8 cellular contexts compared by ENCODE assay signal in the genomic region with DNA sequence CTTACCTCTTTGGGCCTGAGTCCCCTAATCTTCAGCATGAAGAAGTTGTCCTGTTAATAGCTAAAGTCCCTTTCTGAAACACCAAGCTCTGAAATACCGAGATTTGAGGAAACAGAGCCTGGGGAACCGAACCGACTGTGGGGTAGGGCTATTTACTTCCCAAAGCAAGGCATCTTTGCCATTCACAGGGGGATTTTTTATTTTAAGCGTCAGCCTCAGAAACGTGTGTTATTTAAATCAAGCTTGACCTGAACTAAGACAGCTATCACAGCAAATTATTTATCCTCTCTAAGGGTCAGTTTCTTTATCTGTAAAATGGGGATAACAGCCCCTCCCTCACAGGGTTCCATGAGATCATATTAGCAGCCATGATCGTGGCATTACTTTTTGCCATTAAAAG. TPM values are rescaled to one million over a fixed set of nuclear protein-coding genes. Genes with fewer than 3 reads are reported as not detected.
A peak's percentile ranks its signal among the peaks of the same experiment; 100 is the strongest.
DNase-seq lines count a peak whose midpoint lies in the region; ATAC-seq and TF ChIP-seq lines count a peak whose summit lies in the region.

No MANE protein-coding gene starts in this region.

- H3K9me3 Mint-ChIP-seq in activated T-helper 2 cell treated with anti-CD3 and anti-CD28 coated beads, Interferon-gamma antibody, Interleukin-2, Interleukin-4, amounts not matched to agents 10 μg/mL and 5 μg/mL and 100 μg/mL, durations not matched to agents 14 hours and 24 hours and 36 hours: no peaks in the 10 kb centered on the region

- in situ Hi-C loops in KBM-7 (cut with MboI; ENCODE audit: low pct_unique_long_range_greater_than_20kb, low sequenced_read_pairs): no loop called here

- no peak for TF ChIP-seq CTCF in stomach (IDR thresholded peaks at IDR 0.05)

- peaks cover 4% of the 10 kb centered on the region for H3K27me3 Mint-ChIP-seq in activated T-helper 2 cell treated with anti-CD3 and anti-CD28 coated beads, Interferon-gamma antibody, Interleukin-2, Interleukin-4, amounts not matched to agents 10 μg/mL and 5 μg/mL and 100 μg/mL, durations not matched to agents 14 hours and 24 hours and 36 hours (ENCODE audit: low read depth)

- DNase-seq in HT-29 (ENCODE audit: low spot score) (peak; percentile 20), stomach (no peak), KBM-7 (no peak), cerebellar nuclear complex (lab: John Stamatoyannopoulos, UW) (no peak), HK-2 (ENCODE audit: unreplicated experiment) (no peak)
- DNase-seq in activated T-helper 2 cell treated with anti-CD3 and anti-CD28 coated beads, Interferon-gamma antibody, Interleukin-2, Interleukin-4, amounts not matched to agents 10 μg/mL and 5 μg/mL and 100 μg/mL, durations not matched to agents 14 hours and 24 hours and 36 hours (ENCODE audit: low spot score): no peak

- no peaks in the 10 kb centered on the region for H3K36me3 ChIP-seq in stomach

- no peak for TF ChIP-seq POLR2A in stomach (IDR thresholded peaks at IDR 0.05)

- H3K27ac ChIP-seq in stomach: peak overlapping the region; percentile 95 to 98 (median 97)

- H3K36me3 Mint-ChIP-seq in activated T-helper 2 cell treated with anti-CD3 and anti-CD28 coated beads, Interferon-gamma antibody, Interleukin-2, Interleukin-4, amounts not matched to agents 10 μg/mL and 5 μg/mL and 100 μg/mL, durations not matched to agents 14 hours and 24 hours and 36 hours (ENCODE audit: low read depth): peaks cover 5% of the 10 kb centered on the region

- H3K4me1 Mint-ChIP-seq in activated T-helper 2 cell treated with anti-CD3 and anti-CD28 coated beads, Interferon-gamma antibody, Interleukin-2, Interleukin-4, amounts not matched to agents 10 μg/mL and 5 μg/mL and 100 μg/mL, durations not matched to agents 14 hours and 24 hours and 36 hours (ENCODE audit: low read depth): peaks cover 38% of the 10 kb centered on the region

- H3K4me3 ChIP-seq in iPS-18c (ENCODE audit: insufficient read depth, low read depth, low read length) (peak overlapping the region; percentile 94; the same call in 1 of the 2 replicates), stomach (peak overlapping the region; percentile 80 to 96 (median 92))

- H3K27me3 ChIP-seq in stomach: no peaks in the 10 kb centered on the region

- TF ChIP-seq EP300 in stomach (IDR thresholded peaks at IDR 0.05): no peak

- no peak for ATAC-seq in GM19452 (IDR thresholded peaks at IDR 0.05; ENCODE audit: unreplicated experiment)

- intact Hi-C loops in activated T-helper 2 cell treated with anti-CD3 and anti-CD28 coated beads, Interferon-gamma antibody, Interleukin-2, Interleukin-4, amounts not matched to agents 10 μg/mL and 5 μg/mL and 100 μg/mL, durations not matched to agents 14 hours and 24 hours and 36 hours (cut with micrococcal nuclease): loop anchor here (5.0 kb wide), 3 partner anchors 70 to 100 kb away; partner anchors contain the start of gene SELPLG
- intact Hi-C loops in stomach (cut with DNase I; ENCODE audit: low total_unique reads): no loop called here

- H3K4me1 ChIP-seq in stomach: peaks cover 15 to 57% (median 31%) of the 10 kb centered on the region in 4 donors

- 53 to 60% (median 58%) methylated on average over 6 of the region's 6 CpGs for WGBS in stomach, 5 donors

- H3K4me3 Mint-ChIP-seq in activated T-helper 2 cell treated with anti-CD3 and anti-CD28 coated beads, Interferon-gamma antibody, Interleukin-2, Interleukin-4, amounts not matched to agents 10 μg/mL and 5 μg/mL and 100 μg/mL, durations not matched to agents 14 hours and 24 hours and 36 hours (ENCODE audit: low read depth): no peak overlapping the region

- peak overlapping the region; percentile 17 for H3K27ac Mint-ChIP-seq in activated T-helper 2 cell treated with anti-CD3 and anti-CD28 coated beads, Interferon-gamma antibody, Interleukin-2, Interleukin-4, amounts not matched to agents 10 μg/mL and 5 μg/mL and 100 μg/mL, durations not matched to agents 14 hours and 24 hours and 36 hours

- H3K9me3 ChIP-seq in iPS-18c (ENCODE audit: control insufficient read depth, insufficient read depth, low read length): no peaks in the 10 kb centered on the region
- H3K9me3 ChIP-seq in stomach: no peaks in the 10 kb centered on the region

RNA-seq across cellular contexts. Expression of gene CORO1C, which starts 1.2 kb away (rescaled TPM):
- 62.9 and 67.5 TPM in 2 replicates for total RNA-seq in HT-29 (2014; rRNA removed; shearing (Covaris generic))
- total RNA-seq in activated T-helper 2 cell treated with anti-CD3 and anti-CD28 coated beads, Interferon-gamma antibody, Interleukin-2, Interleukin-4, amounts not matched to agents 10 μg/mL and 5 μg/mL and 100 μg/mL, durations not matched to agents 14 hours and 24 hours and 36 hours: 81.5 and 88.8 TPM in 2 replicates
- 100 to 1,000 TPM; 143 to 392 (median 188) TPM for total RNA-seq in stomach
- polyA plus RNA-seq in stomach: 10 to 100 TPM; 27.4 to 45.4 (median 44.1) TPM
